In the genomic region with DNA sequence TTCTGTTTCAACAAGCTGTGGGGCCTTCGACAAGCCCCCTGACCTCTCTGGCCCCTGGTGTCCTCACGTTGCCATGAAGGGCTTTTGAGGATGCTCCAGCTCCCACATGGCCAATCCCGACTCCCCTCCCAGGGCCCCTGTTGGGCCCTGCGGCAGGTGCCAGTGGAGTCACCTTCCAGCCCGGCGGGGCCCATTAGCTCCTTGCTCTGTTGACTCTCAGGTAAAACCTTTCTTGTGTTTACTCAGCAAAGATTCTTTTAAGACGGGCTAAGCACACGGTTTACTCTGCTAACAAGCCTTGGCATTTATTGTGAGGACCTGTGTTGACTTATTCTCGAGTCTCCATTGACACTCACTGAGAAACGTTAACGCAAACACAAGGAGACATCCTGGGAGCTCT, we compare ENCODE assay signal across 13 cellular contexts. TPM values are rescaled to one million over a fixed set of nuclear protein-coding genes. Genes with fewer than 3 reads are reported as not detected.
DNase-seq lines count a peak whose midpoint lies in the region; ATAC-seq and TF ChIP-seq lines count a peak whose summit lies in the region.
"Had no signal": no experiment of that assay in that cellular context is flagged by ENCODE, and none has a peak within 500 bp of the region (broad histone marks: within the 10 kb centered on the region; RNA-seq: fewer than 3 reads in every experiment).

No MANE protein-coding gene starts in this region.

- H2BK12ac ChIP-seq in mesenchymal stem cell (ENCODE audit: low read length in 2 of 2), result no peak overlapping the region

- no peak overlapping the region for H3K23ac ChIP-seq in mesenchymal stem cell (ENCODE audit: low read length in 2 of 2)

- H4K8ac ChIP-seq in mesenchymal stem cell (ENCODE audit: low read length), result no peak overlapping the region

- 89% methylated on average over 11 of the region's 11 CpGs for WGBS in mesenchymal stem cell

- H2AFZ ChIP-seq in mesenchymal stem cell (ENCODE audit: low read depth, low read length), result no peak overlapping the region

- no peaks in the 10 kb centered on the region for H3K79me1 ChIP-seq in mesenchymal stem cell (replicated peaks; ENCODE audit: low read length, poor library complexity, severe bottlenecking)

- no peak for TF ChIP-seq CTCF in Calu3 (IDR thresholded peaks at IDR 0.05; ENCODE audit: unreplicated experiment)

- H2BK120ac ChIP-seq in mesenchymal stem cell (ENCODE audit: low read depth, low read length), result no peak overlapping the region

- H3K9me3 ChIP-seq in mesenchymal stem cell (ENCODE audit: control insufficient read depth, low read length), result no peaks in the 10 kb centered on the region
- H3K9me3 ChIP-seq: adrenal gland had no signal

- H2BK5ac ChIP-seq in mesenchymal stem cell (ENCODE audit: low read depth, low read length, poor library complexity, severe bottlenecking), result no peak overlapping the region

- H3K4me2 ChIP-seq in mesenchymal stem cell (ENCODE audit: low read length, poor library complexity, severe bottlenecking), result no peak overlapping the region

- H3K36me3 Mint-ChIP-seq in Calu3 (ENCODE audit: insufficient read depth, unreplicated experiment), result peaks cover 18% of the 10 kb centered on the region
- H3K36me3 Mint-ChIP-seq in activated CD4-positive, alpha-beta memory T cell treated with anti-CD3 and anti-CD28 coated beads for 36 hours, result no peaks in the 10 kb centered on the region
- H3K36me3 Mint-ChIP-seq: naive B cell, WTC11 had no signal

- no peaks in the 10 kb centered on the region for H3K36me3 ChIP-seq in mesenchymal stem cell (ENCODE audit: control insufficient read depth in 1 of 2, insufficient read depth in 2 of 2, low read depth in 1 of 2, low read length in 2 of 2)
- H3K36me3 ChIP-seq: adrenal gland had no signal

- no peak overlapping the region for H3K4me3 ChIP-seq in mesenchymal stem cell (ENCODE audit: insufficient read depth in 1 of 2, low read depth in 1 of 2, low read length in 2 of 2)
- H3K4me3 ChIP-seq: adrenal gland had no signal

- no peak overlapping the region for H2BK15ac ChIP-seq in mesenchymal stem cell (ENCODE audit: low read depth, poor library complexity, severe bottlenecking)

- intact Hi-C loops in Calu3 (cut with micrococcal nuclease; ENCODE audit: unreplicated experiment), result no loop called here
- intact Hi-C loops in activated CD4-positive, alpha-beta memory T cell treated with anti-CD3 and anti-CD28 coated beads for 36 hours (cut with micrococcal nuclease), result loop anchor here (1.0 to 10.0 kb wide), 11 partner anchors 15 to 1345 kb away; a partner anchor contains a TSS

- BruUV-seq in Calu3 (replicated peaks; lab: Mats Ljungman, UMichigan), result no TSS peak

- H3K4me3 Mint-ChIP-seq in Calu3 (ENCODE audit: low read depth, unreplicated experiment), result no peak overlapping the region
- no peak overlapping the region for H3K4me3 Mint-ChIP-seq in activated CD4-positive, alpha-beta memory T cell treated with anti-CD3 and anti-CD28 coated beads for 36 hours
- H3K4me3 Mint-ChIP-seq: naive B cell, WTC11 had no signal

- no peak overlapping the region for H3K14ac ChIP-seq in mesenchymal stem cell (ENCODE audit: low read length in 2 of 2)

- no peaks in the 10 kb centered on the region for H3K27me3 Mint-ChIP-seq in Calu3 (ENCODE audit: unreplicated experiment)
- H3K27me3 Mint-ChIP-seq in activated CD4-positive, alpha-beta memory T cell treated with anti-CD3 and anti-CD28 coated beads for 36 hours, result no peaks in the 10 kb centered on the region

- H3K9me3 Mint-ChIP-seq in Calu3 (ENCODE audit: low read depth, unreplicated experiment), result no peaks in the 10 kb centered on the region
- no peaks in the 10 kb centered on the region for H3K9me3 Mint-ChIP-seq in activated CD4-positive, alpha-beta memory T cell treated with anti-CD3 and anti-CD28 coated beads for 36 hours
- H3K9me3 Mint-ChIP-seq: naive B cell, WTC11 had no signal

- H3K18ac ChIP-seq in mesenchymal stem cell (ENCODE audit: low read depth in 1 of 2, low read length in 2 of 2), result no peak overlapping the region

- CTCF ChIA-PET in Calu3 (lab: Charles Lee), result interaction anchor here (0.6 to 1.9 kb wide), 5 partner anchors 13 to 630 kb away, joined by 4 to 5 read pairs (median 4); a partner anchor contains a TSS
- CTCF ChIA-PET in activated CD4-positive, alpha-beta memory T cell treated with anti-CD3 and anti-CD28 coated beads for 36 hours (lab: Charles Lee), result interaction anchor here (0.6 to 4.0 kb wide), 10 partner anchors 10 to 434 kb away, joined by 3 to 30 read pairs (median 6); a partner anchor contains a TSS

- POLR2A ChIA-PET in activated CD4-positive, alpha-beta memory T cell treated with anti-CD3 and anti-CD28 coated beads for 36 hours (lab: Charles Lee), result interaction anchor here (0.5 to 3.8 kb wide), 8 partner anchors 11 to 1061 kb away, joined by 3 to 49 read pairs (median 4); a partner anchor contains a TSS

- no peak for ATAC-seq in GM19023 (IDR thresholded peaks at IDR 0.05; ENCODE audit: unreplicated experiment)
- ATAC-seq: WTC11 had no signal

- DNase-seq in NCI-H187 (lab: John Stamatoyannopoulos, UW), result peak; percentile 31 to 33
- DNase-seq in NCI-H187 treated with DMSO at 0.1 percent for 48 hours (lab: John Stamatoyannopoulos, UW), result no peak
- DNase-seq in Calu3, result peak; percentile 25
- no peak for DNase-seq in activated CD4-positive, alpha-beta memory T cell treated with anti-CD3 and anti-CD28 coated beads for 36 hours
- no peak for DNase-seq in mesenchymal stem cell
- DNase-seq in NCI-H82 (lab: John Stamatoyannopoulos, UW), result no peak
- DNase-seq in activated CD4-positive, alpha-beta T cell treated with anti-CD3 and anti-CD28 coated beads, Interleukin-2, amount 50 U/mL, for 4 hours, result no peak
- DNase-seq: GF-D8, naive B cell, OCI-M1 had no signal

- H3K4me1 Mint-ChIP-seq in Calu3 (ENCODE audit: low read depth, unreplicated experiment), result peaks cover 58% of the 10 kb centered on the region
- peaks cover 45% of the 10 kb centered on the region for H3K4me1 Mint-ChIP-seq in activated CD4-positive, alpha-beta memory T cell treated with anti-CD3 and anti-CD28 coated beads for 36 hours (ENCODE audit: low read depth)

- peak overlapping the region; percentile 68 for H2AK5ac ChIP-seq in mesenchymal stem cell (ENCODE audit: low read length, severe bottlenecking)

- peaks cover 0 to 21% of the 10 kb centered on the region in 2 experiments for H3K27me3 ChIP-seq in mesenchymal stem cell (ENCODE audit: control insufficient read depth in 1 of 2, insufficient read depth in 1 of 2, low read length in 2 of 2)
- H3K27me3 ChIP-seq: adrenal gland had no signal

- peaks cover 23% of the 10 kb centered on the region for H3K4me1 ChIP-seq in mesenchymal stem cell (ENCODE audit: control insufficient read depth, insufficient read depth, low read depth, low read length)

- peak overlapping the region; percentile 89 for H3K27ac Mint-ChIP-seq in Calu3 (ENCODE audit: unreplicated experiment)
- peak overlapping the region; percentile 83 for H3K27ac Mint-ChIP-seq in activated CD4-positive, alpha-beta memory T cell treated with anti-CD3 and anti-CD28 coated beads for 36 hours
- H3K27ac Mint-ChIP-seq: naive B cell, WTC11 had no signal

- H3K4ac ChIP-seq in mesenchymal stem cell (ENCODE audit: low read depth in 1 of 2, low read length in 2 of 2), result no peak overlapping the region

- H4K91ac ChIP-seq in mesenchymal stem cell (ENCODE audit: low read length), result no peak overlapping the region

- H3K27ac ChIP-seq in mesenchymal stem cell (ENCODE audit: low read length, poor library complexity, severe bottlenecking), result no peak overlapping the region
- H3K27ac ChIP-seq: adrenal gland had no signal

- no peak overlapping the region for H3K9ac ChIP-seq in mesenchymal stem cell (ENCODE audit: low read length)

RNA-seq across cellular contexts. Expression of a gene that starts 15.0 kb away (rescaled TPM):
- total RNA-seq in Calu3 (2022), result 1,386 and 1,535 TPM in 2 replicates
- total RNA-seq in activated CD4-positive, alpha-beta memory T cell treated with anti-CD3 and anti-CD28 coated beads for 36 hours, result 1,000 to 10,000 TPM; 2,547 to 2,620 TPM
- 3,158 TPM for polyA plus RNA-seq in mesenchymal stem cell (2013, experiment 1 of 2)
- polyA plus RNA-seq in mesenchymal stem cell (2013, experiment 2 of 2), result 2,769 TPM

RNA-seq across cellular contexts. Expression of a gene that starts 53.5 kb away (rescaled TPM):
- 71.8 and 108 TPM in 2 replicates for total RNA-seq in Calu3 (2022)
- 10 to 100 TPM; 55.6 to 63.1 TPM for total RNA-seq in activated CD4-positive, alpha-beta memory T cell treated with anti-CD3 and anti-CD28 coated beads for 36 hours
- polyA plus RNA-seq in mesenchymal stem cell (2013, experiment 1 of 2), result 6.7 TPM
- polyA plus RNA-seq in mesenchymal stem cell (2013, experiment 2 of 2), result 6.7 TPM

Comparison
In these comparisons a context has a peak if more than half of its experiments do, and no peak if none do; other contexts are left out.
1. DNase-seq: peak in NCI-H187 (2 of 2) and Calu3 (single experiment); none in NCI-H187 treated with DMSO at 0.1 percent for 48 hours (single experiment), activated CD4-positive, alpha-beta memory T cell treated with anti-CD3 and anti-CD28 coated beads for 36 hours (single experiment), mesenchymal stem cell (single experiment), NCI-H82 (single experiment) and activated CD4-positive, alpha-beta T cell treated with anti-CD3 and anti-CD28 coated beads, Interleukin-2, amount 50 U/mL, for 4 hours (0 of 2).